Comparison of ENCODE assay signal across 28 cellular contexts in the genomic region with DNA sequence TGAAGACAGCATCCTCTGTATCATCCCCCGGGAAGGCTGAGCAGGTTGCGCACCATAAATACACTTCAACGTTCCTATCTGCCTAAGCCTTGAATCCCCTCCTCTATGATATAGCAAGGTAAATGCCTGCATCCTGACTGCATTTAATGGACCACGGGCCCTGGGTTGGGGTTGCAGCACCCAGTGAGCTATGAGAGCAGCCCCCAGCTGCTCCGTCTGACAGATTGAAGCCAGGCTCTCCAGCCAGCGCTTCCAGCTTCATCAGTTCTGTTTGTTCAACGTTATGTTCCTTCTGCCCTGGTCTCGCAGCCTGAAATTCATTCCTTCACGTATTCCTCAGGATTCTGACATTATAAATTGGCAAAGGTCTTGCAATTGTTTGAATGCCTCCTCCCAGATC. TPM values are rescaled to one million over a fixed set of nuclear protein-coding genes. Genes with fewer than 3 reads are reported as not detected.
"Had no signal": no experiment of that assay in that cellular context is flagged by ENCODE, and none has a peak within 500 bp of the region (broad histone marks: within the 10 kb centered on the region; RNA-seq: fewer than 3 reads in every experiment).

No MANE protein-coding gene starts in this region.

- H3K4me3 ChIP-seq: heart right ventricle, hepatocyte, left lung, lower lobe of right lung, mucosa of descending colon, pancreas, spleen, suprapubic skin, thoracic aorta, tibial nerve, upper lobe of left lung had no signal

- H3K79me2 ChIP-seq: hepatocyte had no signal

- H3K27ac Mint-ChIP-seq: nephron; stimulated activated effector memory CD8-positive, alpha-beta T cell treated with anti-CD3 and anti-CD28 coated beads, Interleukin-12 subunit alpha, Interleukin-12 subunit beta, amount 100 ng/mL, for 72 hours; stimulated activated naive CD8-positive, alpha-beta T cell treated with anti-CD3 and anti-CD28 coated beads, Interleukin-15, Interleukin-2, amounts not matched to agents 100 ng/mL and 50 ng/mL, for 24 hours had no signal

- H3K27ac ChIP-seq: heart right ventricle, hepatocyte, left lung, lower lobe of right lung, pancreas, spleen, suprapubic skin, thoracic aorta, tibial nerve, upper lobe of left lung had no signal

- DNase-seq: heart right ventricle; kidney; left colon; left lung; lower lobe of right lung; mammary epithelial cell; mesenchymal stem cell; midbrain; mucosa of descending colon; naive thymus-derived CD8-positive, alpha-beta T cell; nucleus accumbens; pancreas; retina; right cardiac atrium; small intestine; spleen; stimulated activated CD4-positive, alpha-beta T cell treated with anti-CD3 and anti-CD28 coated beads, Interleukin-4, amount 100 ng/mL, for 24 hours; stimulated activated naive CD4-positive, alpha-beta T cell; upper lobe of left lung had no signal

- H3K9me3 ChIP-seq: heart right ventricle, left lung, lower lobe of right lung, mucosa of descending colon, pancreas, spleen, suprapubic skin, thoracic aorta, tibial nerve, upper lobe of left lung had no signal

- H3K36me3 Mint-ChIP-seq: naive thymus-derived CD8-positive, alpha-beta T cell; stimulated activated effector memory CD8-positive, alpha-beta T cell treated with anti-CD3 and anti-CD28 coated beads, Interleukin-12 subunit alpha, Interleukin-12 subunit beta, amount 100 ng/mL, for 72 hours had no signal

- ATAC-seq: heart right ventricle; left lung; lower lobe of right lung; naive thymus-derived CD8-positive, alpha-beta T cell; pancreas; right cardiac atrium; sciatic nerve; stimulated activated effector memory CD8-positive, alpha-beta T cell treated with anti-CD3 and anti-CD28 coated beads, Interleukin-12 subunit alpha, Interleukin-12 subunit beta, amount 100 ng/mL, for 72 hours had no signal

- H3K4me1 Mint-ChIP-seq: naive thymus-derived CD8-positive, alpha-beta T cell; nephron; neural crest cell; stimulated activated effector memory CD8-positive, alpha-beta T cell treated with anti-CD3 and anti-CD28 coated beads, Interleukin-12 subunit alpha, Interleukin-12 subunit beta, amount 100 ng/mL, for 72 hours had no signal

- H3K4me1 ChIP-seq: lower lobe of right lung, pancreas, tibial nerve, upper lobe of left lung had no signal

- H3K9me3 Mint-ChIP-seq: naive thymus-derived CD8-positive, alpha-beta T cell; nephron; neural crest cell; stimulated activated effector memory CD8-positive, alpha-beta T cell treated with anti-CD3 and anti-CD28 coated beads, Interleukin-12 subunit alpha, Interleukin-12 subunit beta, amount 100 ng/mL, for 72 hours; stimulated activated naive CD8-positive, alpha-beta T cell treated with anti-CD3 and anti-CD28 coated beads, Interleukin-15, Interleukin-2, amounts not matched to agents 100 ng/mL and 50 ng/mL, for 24 hours had no signal

- H3K4me2 ChIP-seq: hepatocyte had no signal

- H2AFZ ChIP-seq: hepatocyte had no signal

- H3K36me3 ChIP-seq: heart right ventricle, left lung, lower lobe of right lung, pancreas, spleen, suprapubic skin, thoracic aorta, tibial nerve, upper lobe of left lung had no signal

- H3K4me3 Mint-ChIP-seq: naive thymus-derived CD8-positive, alpha-beta T cell; nephron; neural crest cell; stimulated activated effector memory CD8-positive, alpha-beta T cell treated with anti-CD3 and anti-CD28 coated beads, Interleukin-12 subunit alpha, Interleukin-12 subunit beta, amount 100 ng/mL, for 72 hours; stimulated activated naive CD8-positive, alpha-beta T cell treated with anti-CD3 and anti-CD28 coated beads, Interleukin-15, Interleukin-2, amounts not matched to agents 100 ng/mL and 50 ng/mL, for 24 hours had no signal

- FAIRE-seq: kidney, pancreas, small intestine had no signal

- H3K27me3 ChIP-seq: heart right ventricle, hepatocyte, left lung, pancreas, spleen, suprapubic skin, tibial nerve, upper lobe of left lung had no signal

RNA-seq across cellular contexts. Expression of gene TST, which starts 47.5 kb away (rescaled TPM):
- total RNA-seq: naive thymus-derived CD8-positive, alpha-beta T cell had no signal

RNA-seq across cellular contexts. Expression of gene CSF2RB, which starts 58.3 kb away (rescaled TPM):
- total RNA-seq: mammary epithelial cell, neural crest cell had no signal
- polyA plus RNA-seq: hepatocyte; mammary epithelial cell; naive thymus-derived CD8-positive, alpha-beta T cell had no signal
